ENCODE assay signal across 7 cellular contexts in the genomic region with DNA sequence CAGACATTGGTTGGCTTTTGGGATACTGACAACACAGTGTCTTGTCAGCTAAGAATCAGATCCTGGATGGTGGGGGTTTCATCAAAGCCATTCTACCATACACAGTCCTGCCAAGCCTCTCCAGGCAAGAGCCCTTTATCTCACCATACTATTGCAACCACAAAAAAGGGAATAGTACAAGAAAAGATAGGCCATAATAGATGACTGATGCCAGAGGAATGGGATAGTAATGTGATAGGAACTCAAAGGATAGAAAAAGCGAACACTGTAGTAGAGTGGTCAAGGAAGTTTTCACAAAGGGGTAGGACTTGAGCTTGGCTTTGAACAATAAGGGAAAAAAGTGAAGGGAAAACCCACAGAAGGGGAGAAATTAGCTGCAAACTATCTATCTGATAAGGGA. TPM values are rescaled to one million over a fixed set of nuclear protein-coding genes. Genes with fewer than 3 reads are reported as not detected.
DNase-seq lines count a peak whose midpoint lies in the region; ATAC-seq, FAIRE-seq and TF ChIP-seq lines count a peak whose summit lies in the region.
"Not testable (repeated sequence)": the region's sequence is repeated elsewhere in the genome, so short reads cannot be mapped to it uniquely, and the experiment has no call there.
"Had no signal": no experiment of that assay in that cellular context is flagged by ENCODE, and none has a peak within 500 bp of the region (broad histone marks: within the 10 kb centered on the region; RNA-seq: fewer than 3 reads in every experiment).

No MANE protein-coding gene starts in this region.

- WGBS in K562 (ENCODE audit: insufficient coverage, low coverage, missing lambda C conversion rate), result no CpG with 5 or more reads among the region's 1 CpG

- intact Hi-C loops in HCT116 (cut with micrococcal nuclease); Panc1 (cut with micrococcal nuclease; ENCODE audit: unreplicated experiment); K562 (cut with micrococcal nuclease): not testable (repeated sequence)

- dilution Hi-C loops in keratinocyte (cut with MboI; ENCODE audit: extremely low pct_ligation_motif_present, low sequenced_read_pairs), result not testable (repeated sequence)

- not testable (repeated sequence) for H3K9me1 ChIP-seq in K562 (ENCODE audit: control insufficient read depth, insufficient read depth, low read length); keratinocyte (ENCODE audit: control insufficient read depth, extremely low read depth, insufficient read depth, low read length)

- H3K4me3 ChIP-seq in HCT116 (replicated peaks in 1 of 2; ENCODE audit: low read depth in 1 of 2, low read length in 2 of 2); Panc1 (ENCODE audit: low read depth in 2 of 2, low read length in 2 of 2); K562; keratinocyte (ENCODE audit: control insufficient read depth in 2 of 3, extremely low read depth in 1 of 3, insufficient read depth in 2 of 3, low read depth in 1 of 3, low read length in 3 of 3): not testable (repeated sequence)

- in situ Hi-C loops in Panc1 (cut with HindIII; ENCODE audit: low pct_unique_long_range_greater_than_20kb, low sequenced_read_pairs); K562 (cut with MboI): not testable (repeated sequence)

- ATAC-seq in HCT116 (peak; percentile 91), Panc1 (peak; percentile 33; the same call in 1 of the 2 replicates), SK-N-SH treated with all-trans-retinoic acid at 6 μM for 48 hours (peak; percentile 72)
- ATAC-seq in K562, result not testable (repeated sequence)

- H3K4me2 ChIP-seq in HCT116 (ENCODE audit: low read length); K562 (ENCODE audit: insufficient read depth, low read length); keratinocyte (ENCODE audit: control insufficient read depth, extremely low read depth, insufficient read depth, low read depth, low read length): not testable (repeated sequence)

- H3K27me3 ChIP-seq in HCT116 (ENCODE audit: insufficient read depth, low read length); Panc1 (ENCODE audit: control insufficient read depth, insufficient read depth, low read length); K562 (ENCODE audit: control insufficient read depth in 2 of 2, insufficient read depth in 2 of 2, low read length in 2 of 2); keratinocyte (ENCODE audit: control insufficient read depth, extremely low read depth, insufficient read depth, low read length): not testable (repeated sequence)

- POLR2A ChIA-PET in HCT116 (lab: Charles Lee); Panc1 (lab: Charles Lee); K562 (lab: Yijun Ruan, JAX): not testable (repeated sequence)

- not testable (repeated sequence) for TF ChIP-seq EP300 in K562 (IDR thresholded peaks at IDR 0.05; ENCODE audit: low read length)

- not testable (repeated sequence) for H3K79me2 ChIP-seq in HCT116 (ENCODE audit: insufficient read depth, low read length); K562 (ENCODE audit: control insufficient read depth, insufficient read depth, low read length); keratinocyte (ENCODE audit: control insufficient read depth, insufficient read depth, low read length)

- not testable (repeated sequence) for H3K9me3 ChIP-seq in HCT116 (ENCODE audit: control insufficient read depth in 1 of 2, insufficient read depth in 1 of 2, low read depth in 1 of 2, low read length in 2 of 2); Panc1 (ENCODE audit: control insufficient read depth, insufficient read depth, low read depth, low read length); K562 (replicated peaks; ENCODE audit: control insufficient read depth, insufficient read depth, low read depth, low read length); keratinocyte (ENCODE audit: control insufficient read depth, low read depth, low read length)

- RAD21 ChIA-PET in HCT116 (lab: Charles Lee; ENCODE audit: low non-redundant PET in 1 of 2, low total read pairs in 2 of 2, uncharacterized antibody in 2 of 2, unreplicated experiment in 2 of 2), result not testable (repeated sequence)

- not testable (repeated sequence) for H3K9me2 ChIP-seq in HCT116 (ENCODE audit: insufficient read depth)

- TF ChIP-seq RAD21 in HCT116 (IDR thresholded peaks at IDR 0.05; ENCODE audit: low read depth); K562 (CRISPR knock-in tag; conservative IDR thresholded peaks at IDR 0.05 in 1 of 2, IDR thresholded peaks at IDR 0.05 in 1 of 2): not testable (repeated sequence)

- H2AFZ ChIP-seq in HCT116 (ENCODE audit: low read depth, low read length, poor library complexity, severe bottlenecking); K562 (ENCODE audit: low read depth, low read length); keratinocyte (ENCODE audit: control insufficient read depth, low read length): not testable (repeated sequence)

- not testable (repeated sequence) for H3K36me3 ChIP-seq in HCT116 (ENCODE audit: control insufficient read depth in 1 of 2, insufficient read depth in 2 of 2, low read length in 2 of 2); Panc1 (ENCODE audit: control insufficient read depth, insufficient read depth, low read length); K562 (ENCODE audit: control insufficient read depth, insufficient read depth, low read length); keratinocyte (ENCODE audit: control insufficient read depth in 2 of 2, extremely low read depth in 1 of 2, insufficient read depth in 2 of 2, low read length in 2 of 2)

- not testable (repeated sequence) for TF ChIP-seq POLR2A in HCT116 (IDR thresholded peaks at IDR 0.05; ENCODE audit: borderline replicate concordance, extremely low read depth, insufficient read depth, insufficient read length); K562 (conservative IDR thresholded peaks at IDR 0.05)

- CTCF ChIA-PET in HCT116 (lab: Charles Lee); Panc1 (lab: Charles Lee); K562 (lab: Yijun Ruan, JAX; ENCODE audit: low intra/inter-chr PET ratio): not testable (repeated sequence)

- H4K20me1 ChIP-seq in HCT116 (ENCODE audit: insufficient read depth); K562 (replicated peaks; ENCODE audit: control insufficient read depth, insufficient read depth, low read length); keratinocyte (ENCODE audit: control insufficient read depth, extremely low read depth, insufficient read depth, low read length): not testable (repeated sequence)

- FAIRE-seq in K562 (lab: Jason Lieb, UNC) (peak; percentile 26), keratinocyte (lab: Jason Lieb, UNC) (peak; percentile 94)

- not testable (repeated sequence) for BruUV-seq in HCT116 (replicated peaks; lab: Mats Ljungman, UMichigan); Panc1 (replicated peaks; lab: Mats Ljungman, UMichigan); K562 (replicated peaks; lab: Mats Ljungman, UMichigan)

- DNase-seq in HCT116 (ENCODE audit: low read depth, low spot score); Panc1 (ENCODE audit: low read depth, low spot score); K562 (ENCODE audit: extremely low read depth in 1 of 4, low spot score in 3 of 4); keratinocyte (ENCODE audit: low read depth, low spot score): not testable (repeated sequence)

- not testable (repeated sequence) for TF ChIP-seq CTCF in HCT116 (IDR thresholded peaks at IDR 0.05 in 2 of 3, conservative IDR thresholded peaks at IDR 0.05 in 1 of 3; ENCODE audit: borderline replicate concordance in 1 of 3, insufficient read depth in 1 of 3, low read depth in 2 of 3, low read length in 2 of 3); Panc1 (IDR thresholded peaks at IDR 0.05); K562 (IDR thresholded peaks at IDR 0.05 in 2 of 3, conservative IDR thresholded peaks at IDR 0.05 in 1 of 3; ENCODE audit: insufficient read depth in 2 of 3, low read depth in 1 of 3, low read length in 3 of 3); keratinocyte (optimal IDR thresholded peaks at IDR 0.05 in 1 of 3, IDR thresholded peaks at IDR 0.05 in 1 of 3, conservative IDR thresholded peaks at IDR 0.05 in 1 of 3; ENCODE audit: extremely low read depth in 1 of 3, insufficient read depth in 2 of 3, low read length in 3 of 3)

- H3K4me1 ChIP-seq in HCT116 (ENCODE audit: control insufficient read depth in 1 of 2, insufficient read depth in 2 of 2, low read length in 2 of 2); Panc1 (ENCODE audit: control insufficient read depth, insufficient read depth, low read length); K562 (replicated peaks in 1 of 2; ENCODE audit: control insufficient read depth in 2 of 2, insufficient read depth in 2 of 2, low read length in 2 of 2); keratinocyte (ENCODE audit: control insufficient read depth, extremely low read depth, insufficient read depth, low read length): not testable (repeated sequence)

- not testable (repeated sequence) for H3K9ac ChIP-seq in HCT116 (ENCODE audit: low read length); K562 (ENCODE audit: insufficient read depth in 1 of 2, low read depth in 2 of 2, low read length in 2 of 2); keratinocyte (ENCODE audit: control insufficient read depth, extremely low read depth, insufficient read depth, low read length)

- not testable (repeated sequence) for H3K27ac ChIP-seq in HCT116 (ENCODE audit: low read depth, low read length); Panc1 (ENCODE audit: low read length); K562 (ENCODE audit: extremely low read depth, low read depth, low read length); keratinocyte (ENCODE audit: control insufficient read depth, insufficient read depth, low read length)

RNA-seq across cellular contexts. Expression of a gene that starts 30.7 kb away (rescaled TPM):
- total RNA-seq in HCT116 (2021; ENCODE audit: unreplicated experiment) (1.1 TPM), Panc1 (2021; ENCODE audit: unreplicated experiment) (2.6 TPM), K562 (2014; rRNA removed) (0.77 and 1.2 TPM in 2 replicates), K562 (2014; rRNA removed; fragmentation: Illumina TruSeq; extraction: Trizol) (2.1 and 2.9 TPM in 2 replicates), K562 (2015; rRNA removed; fragmentation: Illumina TruSeq; extraction: Trizol) (0.36 and 2.1 TPM in 2 replicates), K562 (2021) (0.74 and 1.8 TPM in 2 replicates)
- polyA plus RNA-seq in HCT116 (2012), result 0.61 and 1.00 TPM in 2 replicates
- 4.1 TPM for polyA plus RNA-seq in Panc1 (2012; ENCODE audit: insufficient read length)
- 0.67 and 2.2 TPM in 2 replicates for total RNA-seq in K562 (2011; cell fraction: chromatin; rRNA removed; ENCODE audit: low replicate concordance)
- 0.83 and 1.3 TPM in 2 replicates for total RNA-seq in K562 (2011; cell fraction: nucleolus; rRNA removed)
- 1.9 and 3.6 TPM in 2 replicates for total RNA-seq in K562 (2011; cell fraction: nucleoplasm; rRNA removed)
- polyA plus RNA-seq in K562 (2011; rRNA removed) (1.5 and 4.5 TPM in 2 replicates), K562 (2014; fragmentation: Illumina TruSeq; extraction: Trizol) (1.2 and 1.5 TPM in 2 replicates), K562 (2014; fragmentation: Nextera tagmentation; extraction: Ambion mirVana) (1 to 10 TPM; 1.5 to 1.9 TPM), K562 (2014; rRNA removed) (0.73 and 1.9 TPM in 2 replicates), keratinocyte (0.05 TPM in 1 of 3 replicates, not detected in the others)
- polyA plus RNA-seq in K562 (2011; cell fraction: cytosol; rRNA removed), result 0.42 and 0.72 TPM in 2 replicates
- 0.14 and 0.37 TPM in 2 replicates for polyA plus RNA-seq in K562 (2011; cell fraction: nucleus; rRNA removed)
- polyA plus RNA-seq in K562 (2012), result 0.69 and 2.8 TPM in 2 replicates
- 1.2 and 2.1 TPM in 2 replicates for polyA minus RNA-seq in K562 (2011; rRNA and poly(A)+ RNA removed)
- polyA minus RNA-seq in K562 (2011; cell fraction: cytosol; rRNA and poly(A)+ RNA removed), result 5.0 TPM in 1 of 2 replicates, not detected in the other
- polyA minus RNA-seq in K562 (2011; cell fraction: nucleus; rRNA and poly(A)+ RNA removed), result 0.67 and 0.89 TPM in 2 replicates
- polyA plus RNA-seq in keratinocyte (2011; ENCODE audit: low read depth), result not detected
- 0.09 TPM in 1 of 2 replicates, not detected in the other for polyA plus RNA-seq in keratinocyte (2011; cell fraction: cytosol; rRNA removed)
- 0.14 and 0.19 TPM in 2 replicates for polyA plus RNA-seq in keratinocyte (2011; cell fraction: nucleus; rRNA removed)
- not detected in 2 replicates for polyA plus RNA-seq in keratinocyte (2012; ENCODE audit: low replicate concordance)
- polyA minus RNA-seq in keratinocyte, result 0.51 TPM in 1 of 3 replicates, not detected in the others
- not detected for polyA minus RNA-seq in keratinocyte (2011; cell fraction: cytosol; rRNA and poly(A)+ RNA removed)
- 0.39 TPM in 1 of 2 replicates, not detected in the other for polyA minus RNA-seq in keratinocyte (2011; cell fraction: nucleus; rRNA and poly(A)+ RNA removed)
- total RNA-seq: CD4-positive, CD25-positive, alpha-beta regulatory T cell; G401 had no signal
